Comparison of ENCODE assay signal across 35 cellular contexts in the genomic region with DNA sequence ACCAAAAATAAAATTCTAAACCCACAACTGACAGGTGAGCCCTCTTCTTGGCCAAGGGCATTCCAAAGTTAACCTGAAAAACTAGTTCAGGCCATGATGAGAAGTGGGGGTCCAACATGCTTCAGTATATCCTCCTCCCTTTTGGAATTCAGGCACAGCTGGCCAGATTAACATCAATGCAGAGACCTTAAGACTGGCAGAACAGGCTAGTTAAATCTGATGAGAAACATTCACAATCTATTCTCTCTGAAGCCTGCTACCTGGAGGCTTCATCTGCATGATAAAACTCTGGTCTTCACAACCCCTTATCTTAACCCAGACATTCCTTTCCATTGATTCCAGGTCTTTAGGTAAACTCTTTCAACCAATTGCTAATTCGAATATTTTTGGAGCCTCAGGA. TPM values are rescaled to one million over a fixed set of nuclear protein-coding genes. Genes with fewer than 3 reads are reported as not detected.
"Had no signal": no experiment of that assay in that cellular context is flagged by ENCODE, and none has a peak within 500 bp of the region (broad histone marks: within the 10 kb centered on the region; RNA-seq: fewer than 3 reads in every experiment).

No MANE protein-coding gene starts in this region.

- DNase-seq: activated CD4-positive, alpha-beta T cell treated with anti-CD3 and anti-CD28 coated beads for 48 hours; activated CD4-positive, alpha-beta T cell treated with anti-CD3 and anti-CD28 coated beads, Interleukin-2, amount 50 U/mL, for 48 hours; activated CD8-positive, alpha-beta memory T cell treated with anti-CD3 and anti-CD28 coated beads for 24 hours; activated effector memory CD4-positive, alpha-beta T cell treated with anti-CD3 and anti-CD28 coated beads, Interleukin-2, amount 50 U/mL, for 16 hours; activated naive CD4-positive, alpha-beta T cell treated with anti-CD3 and anti-CD28 coated beads for 36 hours; activated naive CD8-positive, alpha-beta T cell treated with anti-CD3 and anti-CD28 coated beads, Interleukin-2, amount 10 ng/mL, durations not matched to agents 7 days and 5 days; cerebellar nuclear complex; colonic mucosa; effector memory CD4-positive, alpha-beta T cell; erythroblast; gastrocnemius medialis; glutamatergic neuron; left cardiac atrium; left ventricle myocardium superior; nephron progenitor cell; pancreas; retina; sigmoid colon; small intestine; stimulated activated CD4-positive, alpha-beta T cell treated with anti-CD3 and anti-CD28 coated beads, Interleukin-4, amount 100 ng/mL, for 24 hours; substantia nigra; T-helper 9 cell; upper lobe of left lung had no signal

- H3K36me3 ChIP-seq: ascending aorta, cardiac muscle cell, colonic mucosa, gastrocnemius medialis, pancreas, prostate gland, sigmoid colon, upper lobe of left lung, vagina had no signal

- H3K4me1 ChIP-seq: ascending aorta, colonic mucosa, gastrocnemius medialis, pancreas, prostate gland, sigmoid colon, upper lobe of left lung, vagina had no signal

- H3K9me3 Mint-ChIP-seq: activated naive CD8-positive, alpha-beta T cell treated with anti-CD3 and anti-CD28 coated beads, Interleukin-2, amount 10 ng/mL, durations not matched to agents 7 days and 5 days; stimulated activated effector memory CD8-positive, alpha-beta T cell treated with anti-CD3 and anti-CD28 coated beads, Interleukin-12 subunit alpha, Interleukin-12 subunit beta, amount 100 ng/mL, for 72 hours; stimulated activated naive CD8-positive, alpha-beta T cell treated with anti-CD3 and anti-CD28 coated beads, Interleukin-15, Interleukin-2, amounts not matched to agents 100 ng/mL and 50 ng/mL, for 24 hours had no signal

- H3K36me3 Mint-ChIP-seq: activated naive CD8-positive, alpha-beta T cell treated with anti-CD3 and anti-CD28 coated beads, Interleukin-2, amount 10 ng/mL, durations not matched to agents 7 days and 5 days; brain; stimulated activated effector memory CD8-positive, alpha-beta T cell treated with anti-CD3 and anti-CD28 coated beads, Interleukin-12 subunit alpha, Interleukin-12 subunit beta, amount 100 ng/mL, for 72 hours had no signal

- H3K27ac Mint-ChIP-seq: activated naive CD4-positive, alpha-beta T cell treated with anti-CD3 and anti-CD28 coated beads for 36 hours; activated naive CD8-positive, alpha-beta T cell treated with anti-CD3 and anti-CD28 coated beads, Interleukin-2, amount 10 ng/mL, durations not matched to agents 7 days and 5 days; activated T-helper 1 cell treated with anti-CD3 and anti-CD28 coated beads, Interleukin-12 subunit alpha, Interleukin-12 subunit beta, Interleukin-2, Interleukin-4 antibody, amounts not matched to agents 30 ng/mL and 10 ng/mL and 1 ng/mL, durations not matched to agents 14 hours and 24 hours and 36 hours; brain; nephron progenitor cell; stimulated activated effector memory CD8-positive, alpha-beta T cell treated with anti-CD3 and anti-CD28 coated beads, Interleukin-12 subunit alpha, Interleukin-12 subunit beta, amount 100 ng/mL, for 72 hours; stimulated activated naive CD8-positive, alpha-beta T cell treated with anti-CD3 and anti-CD28 coated beads, Interleukin-15, Interleukin-2, amounts not matched to agents 100 ng/mL and 50 ng/mL, for 24 hours had no signal

- H3K4me3 Mint-ChIP-seq: activated naive CD4-positive, alpha-beta T cell treated with anti-CD3 and anti-CD28 coated beads for 36 hours; activated naive CD8-positive, alpha-beta T cell treated with anti-CD3 and anti-CD28 coated beads, Interleukin-2, amount 10 ng/mL, durations not matched to agents 7 days and 5 days; activated T-helper 1 cell treated with anti-CD3 and anti-CD28 coated beads, Interleukin-12 subunit alpha, Interleukin-12 subunit beta, Interleukin-2, Interleukin-4 antibody, amounts not matched to agents 30 ng/mL and 10 ng/mL and 1 ng/mL, durations not matched to agents 14 hours and 24 hours and 36 hours; brain; nephron progenitor cell; stimulated activated effector memory CD8-positive, alpha-beta T cell treated with anti-CD3 and anti-CD28 coated beads, Interleukin-12 subunit alpha, Interleukin-12 subunit beta, amount 100 ng/mL, for 72 hours; stimulated activated naive CD8-positive, alpha-beta T cell treated with anti-CD3 and anti-CD28 coated beads, Interleukin-15, Interleukin-2, amounts not matched to agents 100 ng/mL and 50 ng/mL, for 24 hours had no signal

- H3K9me3 ChIP-seq: ascending aorta, colonic mucosa, gastrocnemius medialis, pancreas, prostate gland, sigmoid colon, vagina had no signal

- H2AFZ ChIP-seq: hepatocyte had no signal

- H3K4me1 Mint-ChIP-seq: activated naive CD8-positive, alpha-beta T cell treated with anti-CD3 and anti-CD28 coated beads, Interleukin-2, amount 10 ng/mL, durations not matched to agents 7 days and 5 days; brain; stimulated activated effector memory CD8-positive, alpha-beta T cell treated with anti-CD3 and anti-CD28 coated beads, Interleukin-12 subunit alpha, Interleukin-12 subunit beta, amount 100 ng/mL, for 72 hours had no signal

- ATAC-seq: activated CD4-positive, CD25-positive, alpha-beta regulatory T cell treated with anti-CD3 and anti-CD28 coated beads, Interleukin-2, amount 50 U/mL, for 24 hours; gastrocnemius medialis; left cardiac atrium; left ventricle myocardium superior; pancreas; stimulated activated effector memory CD8-positive, alpha-beta T cell treated with anti-CD3 and anti-CD28 coated beads, Interleukin-12 subunit alpha, Interleukin-12 subunit beta, amount 100 ng/mL, for 72 hours had no signal

- H3K27ac ChIP-seq: ascending aorta, cardiac muscle cell, colonic mucosa, gastrocnemius medialis, hepatocyte, pancreas, prostate gland, sigmoid colon, upper lobe of left lung, vagina, VCaP had no signal

- H3K4me3 ChIP-seq: ascending aorta, cardiac muscle cell, colonic mucosa, gastrocnemius medialis, hepatocyte, pancreas, prostate gland, sigmoid colon, upper lobe of left lung, vagina had no signal

- H3K27me3 ChIP-seq: ascending aorta, cardiac muscle cell, colonic mucosa, hepatocyte, pancreas, sigmoid colon, upper lobe of left lung, vagina had no signal

- H3K79me2 ChIP-seq: hepatocyte had no signal

- H3K4me2 ChIP-seq: hepatocyte had no signal

RNA-seq across cellular contexts. Expression of gene ZBTB8B, which starts 26.7 kb away (rescaled TPM):
- total RNA-seq: activated naive CD4-positive, alpha-beta T cell treated with anti-CD3 and anti-CD28 coated beads for 36 hours; activated naive CD8-positive, alpha-beta T cell treated with anti-CD3 and anti-CD28 coated beads, Interleukin-2, amount 10 ng/mL, durations not matched to agents 7 days and 5 days; activated T-helper 1 cell treated with anti-CD3 and anti-CD28 coated beads, Interleukin-12 subunit alpha, Interleukin-12 subunit beta, Interleukin-2, Interleukin-4 antibody, amounts not matched to agents 30 ng/mL and 10 ng/mL and 1 ng/mL, durations not matched to agents 14 hours and 24 hours and 36 hours; colonic mucosa; gastrocnemius medialis; left ventricle myocardium superior; vagina had no signal
- polyA plus RNA-seq: keratinocyte had no signal
